Comparison of ENCODE assay signal across 1 cellular context in genomic region chr12:77999074-77999715, GRCh38.
TF ChIP-seq lines count a peak whose summit lies in the region.

No MANE protein-coding gene starts in this region.

TF ChIP-seq in WTC11, 78 proteins besides CTCF, POLR2A, EP300 and RAD21 (continued from another document):
- no peak for TF ChIP-seq ZNF532 (CRISPR knock-in tag; IDR thresholded peaks at IDR 0.05; ENCODE audit: borderline replicate concordance)
- no peak for TF ChIP-seq JAZF1 (CRISPR knock-in tag; IDR thresholded peaks at IDR 0.05)
- TF ChIP-seq CREB1 (CRISPR knock-in tag; IDR thresholded peaks at IDR 0.05) = no peak
- no peak for TF ChIP-seq SMAD4 (CRISPR knock-in tag; IDR thresholded peaks at IDR 0.05)
- no peak for TF ChIP-seq CBFB (CRISPR knock-in tag; IDR thresholded peaks at IDR 0.05; ENCODE audit: low read depth)
- no peak for TF ChIP-seq IRF1 (CRISPR knock-in tag; IDR thresholded peaks at IDR 0.05)
- TF ChIP-seq OVOL2 (CRISPR knock-in tag; IDR thresholded peaks at IDR 0.05; ENCODE audit: borderline replicate concordance) = no peak
- TF ChIP-seq PREB (CRISPR knock-in tag; IDR thresholded peaks at IDR 0.05; ENCODE audit: borderline replicate concordance) = no peak
